1 cellular context compared by ENCODE assay signal in the genomic region with DNA sequence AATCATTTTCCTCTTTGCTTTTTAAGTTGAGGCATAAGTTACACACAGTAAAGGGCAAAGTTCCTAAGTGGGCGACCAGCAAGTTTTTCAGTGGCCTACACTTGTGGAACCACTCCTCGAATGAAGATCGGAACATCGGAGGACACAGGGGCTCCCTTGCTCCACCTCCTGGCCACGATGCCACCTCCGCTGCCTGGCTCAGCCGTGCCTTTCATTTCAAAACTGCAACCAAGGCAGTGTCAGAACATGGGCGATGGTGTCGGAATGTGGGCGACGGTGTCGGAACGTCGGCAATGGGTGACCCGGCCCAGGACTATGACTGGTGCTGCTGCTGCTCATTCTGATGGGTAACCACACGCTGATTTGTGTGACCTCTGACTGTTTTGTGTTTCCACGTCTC.
TF ChIP-seq lines count a peak whose summit lies in the region.

No MANE protein-coding gene starts in this region.

TF ChIP-seq in GM12878, 131 proteins besides CTCF, POLR2A, EP300 and RAD21 (continued from another document):
- TF ChIP-seq, protein P1, sequence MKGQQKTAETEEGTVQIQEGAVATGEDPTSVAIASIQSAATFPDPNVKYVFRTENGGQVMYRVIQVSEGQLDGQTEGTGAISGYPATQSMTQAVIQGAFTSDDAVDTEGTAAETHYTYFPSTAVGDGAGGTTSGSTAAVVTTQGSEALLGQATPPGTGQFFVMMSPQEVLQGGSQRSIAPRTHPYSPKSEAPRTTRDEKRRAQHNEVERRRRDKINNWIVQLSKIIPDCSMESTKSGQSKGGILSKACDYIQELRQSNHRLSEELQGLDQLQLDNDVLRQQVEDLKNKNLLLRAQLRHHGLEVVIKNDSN (IDR thresholded peaks at IDR 0.05; ENCODE audit: borderline replicate concordance, extremely low read length, insufficient read depth, low read depth, low read length) = no peak
